Comparison of ENCODE assay signal across 1 cellular context in the genomic region with DNA sequence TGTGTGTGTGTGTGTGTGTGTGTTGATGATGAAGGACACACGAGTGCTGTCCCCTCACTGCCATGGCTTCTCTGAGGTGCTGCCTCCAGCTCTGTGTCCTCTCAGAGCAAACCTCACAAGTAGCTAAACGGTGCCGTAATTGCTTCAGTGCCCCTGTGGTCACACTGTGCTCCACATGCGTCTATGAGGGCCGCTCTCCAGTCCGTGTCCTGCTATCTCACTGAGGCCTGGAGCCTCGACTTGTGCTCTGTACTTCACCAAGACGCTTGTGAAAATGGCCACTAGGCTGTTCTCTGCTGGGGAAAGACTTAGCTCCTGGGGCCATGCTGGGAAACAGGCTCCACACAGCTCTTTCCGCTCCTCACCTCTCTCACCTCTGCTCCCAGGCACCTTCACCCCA.
TF ChIP-seq lines count a peak whose summit lies in the region.

No MANE protein-coding gene starts in this region.

TF ChIP-seq in H1, 55 proteins besides CTCF, POLR2A, EP300 and RAD21:
- TF ChIP-seq BACH1 (IDR thresholded peaks at IDR 0.05; ENCODE audit: low read length) (no peak), TBP (IDR thresholded peaks at IDR 0.05; ENCODE audit: low read depth, low read length) (no peak), CBX8 (IDR thresholded peaks at IDR 0.05; ENCODE audit: borderline replicate concordance, low read depth, low read length) (no peak), TEAD4 (IDR thresholded peaks at IDR 0.05; ENCODE audit: low read depth, low read length) (no peak), SIX5 (IDR thresholded peaks at IDR 0.05; ENCODE audit: low read depth, low read length) (no peak), POLR2AphosphoS5 (IDR thresholded peaks at IDR 0.05; ENCODE audit: low read depth, low read length) (no peak), ZNF274 (IDR thresholded peaks at IDR 0.05; ENCODE audit: borderline replicate concordance, extremely low read depth, low read length) (no peak), CHD2 (IDR thresholded peaks at IDR 0.05; ENCODE audit: low read length) (no peak), PHF8 (conservative IDR thresholded peaks at IDR 0.05; ENCODE audit: low read depth, low read length) (no peak), SAP30 (IDR thresholded peaks at IDR 0.05; ENCODE audit: insufficient read depth, insufficient replicate concordance, low read length) (no peak), SIN3A (conservative IDR thresholded peaks at IDR 0.05 in 1 of 2, IDR thresholded peaks at IDR 0.05 in 1 of 2; ENCODE audit: low read depth in 1 of 2, low read length in 2 of 2) (no peak), SP4 (IDR thresholded peaks at IDR 0.05; ENCODE audit: low read length) (no peak), KDM1A (IDR thresholded peaks at IDR 0.05; ENCODE audit: borderline replicate concordance, low read length) (no peak), RNF2 (IDR thresholded peaks at IDR 0.05; ENCODE audit: borderline replicate concordance, low read depth, low read length, missing control alignments, poor library complexity, severe bottlenecking) (no peak), CHD1 (IDR thresholded peaks at IDR 0.05; ENCODE audit: low read depth, low read length) (no peak), SP2 (IDR thresholded peaks at IDR 0.05; ENCODE audit: low read length) (no peak), FOSL1 (IDR thresholded peaks at IDR 0.05; ENCODE audit: insufficient read depth, low read depth, low read length) (no peak), KDM5A (IDR thresholded peaks at IDR 0.05; ENCODE audit: low read length) (no peak)
- TF ChIP-seq, protein P1, sequence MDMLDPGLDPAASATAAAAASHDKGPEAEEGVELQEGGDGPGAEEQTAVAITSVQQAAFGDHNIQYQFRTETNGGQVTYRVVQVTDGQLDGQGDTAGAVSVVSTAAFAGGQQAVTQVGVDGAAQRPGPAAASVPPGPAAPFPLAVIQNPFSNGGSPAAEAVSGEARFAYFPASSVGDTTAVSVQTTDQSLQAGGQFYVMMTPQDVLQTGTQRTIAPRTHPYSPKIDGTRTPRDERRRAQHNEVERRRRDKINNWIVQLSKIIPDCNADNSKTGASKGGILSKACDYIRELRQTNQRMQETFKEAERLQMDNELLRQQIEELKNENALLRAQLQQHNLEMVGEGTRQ (IDR thresholded peaks at IDR 0.05; ENCODE audit: low read length): no peak
